In genomic region chrX:11703855-11704254, GRCh38 we compare ENCODE assay signal across 28 cellular contexts.
"Had no signal": no experiment of that assay in that cellular context is flagged by ENCODE, and none has a peak within 500 bp of the region (broad histone marks: within the 10 kb centered on the region; RNA-seq: fewer than 3 reads in every experiment).

No MANE protein-coding gene starts in this region.

- H3K36me3 Mint-ChIP-seq: stimulated activated effector memory CD8-positive, alpha-beta T cell treated with anti-CD3 and anti-CD28 coated beads, Interleukin-12 subunit alpha, Interleukin-12 subunit beta, amount 100 ng/mL, for 72 hours; stimulated activated memory B cell treated with anti-CD40 and anti-IgM and Interleukin-4, amounts not matched to agents 10 μg/mL and 1 μg/mL and 100 μg/mL, for 72 hours; stimulated activated naive B cell treated with anti-CD40 and anti-IgM and Interleukin-4, amounts not matched to agents 10 μg/mL and 1 μg/mL and 100 μg/mL, for 72 hours; type B pancreatic cell had no signal

- H3K27me3 ChIP-seq: suprapubic skin, testis, thyroid gland, tibial artery, tibial nerve, transverse colon, upper lobe of left lung, upper lobe of right lung, uterus, vagina had no signal

- H3K27me3 Mint-ChIP-seq: stimulated activated naive CD8-positive, alpha-beta T cell treated with anti-CD3 and anti-CD28 coated beads, Interleukin-15, Interleukin-2, amounts not matched to agents 100 ng/mL and 50 ng/mL, for 24 hours; type B pancreatic cell had no signal

- H3K4me3 ChIP-seq: stomach, suprapubic skin, testis, thoracic aorta, thyroid gland, tibial artery, tibial nerve, transverse colon, upper lobe of left lung, upper lobe of right lung, uterus, vagina had no signal

- H3K4me1 Mint-ChIP-seq: stimulated activated effector memory CD8-positive, alpha-beta T cell treated with anti-CD3 and anti-CD28 coated beads, Interleukin-12 subunit alpha, Interleukin-12 subunit beta, amount 100 ng/mL, for 72 hours; stimulated activated memory B cell treated with anti-CD40 and anti-IgM and Interleukin-4, amounts not matched to agents 10 μg/mL and 1 μg/mL and 100 μg/mL, for 72 hours; stimulated activated naive B cell treated with anti-CD40 and anti-IgM and Interleukin-4, amounts not matched to agents 10 μg/mL and 1 μg/mL and 100 μg/mL, for 72 hours; stimulated activated naive CD8-positive, alpha-beta T cell treated with anti-CD3 and anti-CD28 coated beads, Interleukin-15, amount 100 ng/mL, for 72 hours had no signal

- H3K27ac Mint-ChIP-seq: stimulated activated effector memory CD8-positive, alpha-beta T cell treated with anti-CD3 and anti-CD28 coated beads, Interleukin-12 subunit alpha, Interleukin-12 subunit beta, amount 100 ng/mL, for 72 hours; stimulated activated memory B cell treated with anti-CD40 and anti-IgM and Interleukin-4, amounts not matched to agents 10 μg/mL and 1 μg/mL and 100 μg/mL, for 72 hours; stimulated activated naive B cell treated with anti-CD40 and anti-IgM and Interleukin-4, amounts not matched to agents 10 μg/mL and 1 μg/mL and 100 μg/mL, for 72 hours; stimulated activated naive CD8-positive, alpha-beta T cell treated with anti-CD3 and anti-CD28 coated beads, Interleukin-15, Interleukin-2, amounts not matched to agents 100 ng/mL and 50 ng/mL, for 24 hours; type B pancreatic cell had no signal

- DNase-seq: stimulated activated CD4-positive, alpha-beta T cell treated with anti-CD3 and anti-CD28 coated beads, Interleukin-2, amount 100 ng/mL, for 48 hours; stimulated activated CD4-positive, alpha-beta T cell treated with anti-CD3 and anti-CD28 coated beads, Interleukin-4, amount 100 ng/mL, for 1 hour; stimulated activated CD4-positive, alpha-beta T cell treated with anti-CD3 and anti-CD28 coated beads, Interleukin-4, amount 100 ng/mL, for 24 hours; stimulated activated CD4-positive, alpha-beta T cell treated with anti-CD3 and anti-CD28 coated beads, Interleukin-4, amount 100 ng/mL, for 4 hours; stimulated activated CD8-positive, alpha-beta memory T cell treated with anti-CD3 and anti-CD28 coated beads, Interleukin-4, amount 100 ng/mL, for 48 hours; stimulated activated naive B cell treated with anti-CD40 and anti-IgM and Interleukin-4, amounts not matched to agents 10 μg/mL and 1 μg/mL and 100 μg/mL, for 72 hours; stimulated activated naive CD4-positive, alpha-beta T cell; stimulated activated naive CD4-positive, alpha-beta T cell treated with Interleukin-2 at 50 U/mL for 16 hours; stimulated activated naive CD8-positive, alpha-beta T cell treated with anti-CD3 and anti-CD28 coated beads, Interleukin-15, amount 100 ng/mL, for 72 hours; stimulated activated naive CD8-positive, alpha-beta T cell treated with anti-CD3 and anti-CD28 coated beads, Interleukin-15, Interleukin-2, amounts not matched to agents 100 U/mL and 50 U/mL, for 24 hours; stomach; substantia nigra; testis; thyroid gland; tibial artery; transverse colon; trophoblast cell; upper lobe of left lung; upper lobe of right lung; uterus had no signal

- H3K36me3 ChIP-seq: stomach, suprapubic skin, thoracic aorta, thyroid gland, tibial artery, tibial nerve, transverse colon, upper lobe of left lung, upper lobe of right lung, uterus, vagina had no signal

- H3K27ac ChIP-seq: stomach, suprapubic skin, testis, thoracic aorta, thyroid gland, tibial artery, tibial nerve, transverse colon, upper lobe of left lung, upper lobe of right lung, uterus, vagina had no signal

- ATAC-seq: stimulated activated effector memory CD8-positive, alpha-beta T cell treated with anti-CD3 and anti-CD28 coated beads, Interleukin-12 subunit alpha, Interleukin-12 subunit beta, amount 100 ng/mL, for 72 hours; stimulated activated memory B cell treated with anti-CD40 and anti-IgM and Interleukin-4, amounts not matched to agents 10 μg/mL and 1 μg/mL and 100 μg/mL, for 72 hours; stimulated activated naive B cell treated with anti-CD40 and anti-IgM and Interleukin-4, amounts not matched to agents 10 μg/mL and 1 μg/mL and 100 μg/mL, for 72 hours; stimulated activated naive CD8-positive, alpha-beta T cell treated with anti-CD3 and anti-CD28 coated beads, Interleukin-15, amount 100 ng/mL, for 72 hours; stimulated activated naive CD8-positive, alpha-beta T cell treated with anti-CD3 and anti-CD28 coated beads, Interleukin-15, Interleukin-2, amounts not matched to agents 100 U/mL and 50 U/mL, for 24 hours; upper lobe of right lung had no signal

- H3K4me3 Mint-ChIP-seq: stimulated activated effector memory CD8-positive, alpha-beta T cell treated with anti-CD3 and anti-CD28 coated beads, Interleukin-12 subunit alpha, Interleukin-12 subunit beta, amount 100 ng/mL, for 72 hours; stimulated activated memory B cell treated with anti-CD40 and anti-IgM and Interleukin-4, amounts not matched to agents 10 μg/mL and 1 μg/mL and 100 μg/mL, for 72 hours; stimulated activated naive B cell treated with anti-CD40 and anti-IgM and Interleukin-4, amounts not matched to agents 10 μg/mL and 1 μg/mL and 100 μg/mL, for 72 hours; stimulated activated naive CD8-positive, alpha-beta T cell treated with anti-CD3 and anti-CD28 coated beads, Interleukin-15, amount 100 ng/mL, for 72 hours; stimulated activated naive CD8-positive, alpha-beta T cell treated with anti-CD3 and anti-CD28 coated beads, Interleukin-15, Interleukin-2, amounts not matched to agents 100 ng/mL and 50 ng/mL, for 24 hours; type B pancreatic cell had no signal

- H3K9me3 ChIP-seq: stomach, suprapubic skin, testis, thoracic aorta, thyroid gland, tibial artery, tibial nerve, transverse colon, upper lobe of left lung, upper lobe of right lung, uterus, vagina had no signal

- H3K9me3 Mint-ChIP-seq: stimulated activated effector memory CD8-positive, alpha-beta T cell treated with anti-CD3 and anti-CD28 coated beads, Interleukin-12 subunit alpha, Interleukin-12 subunit beta, amount 100 ng/mL, for 72 hours; stimulated activated memory B cell treated with anti-CD40 and anti-IgM and Interleukin-4, amounts not matched to agents 10 μg/mL and 1 μg/mL and 100 μg/mL, for 72 hours; stimulated activated naive B cell treated with anti-CD40 and anti-IgM and Interleukin-4, amounts not matched to agents 10 μg/mL and 1 μg/mL and 100 μg/mL, for 72 hours; stimulated activated naive CD8-positive, alpha-beta T cell treated with anti-CD3 and anti-CD28 coated beads, Interleukin-15, amount 100 ng/mL, for 72 hours; stimulated activated naive CD8-positive, alpha-beta T cell treated with anti-CD3 and anti-CD28 coated beads, Interleukin-15, Interleukin-2, amounts not matched to agents 100 ng/mL and 50 ng/mL, for 24 hours; type B pancreatic cell had no signal

- H3K4me1 ChIP-seq: stomach, suprapubic skin, thyroid gland, tibial artery, tibial nerve, transverse colon, upper lobe of left lung, upper lobe of right lung, uterus, vagina had no signal
